In genomic region chr11:35145249-35145648, GRCh38 we compare ENCODE assay signal across 8 cellular contexts. TPM values are rescaled to one million over a fixed set of nuclear protein-coding genes. Genes with fewer than 3 reads are reported as not detected.
DNase-seq lines count a peak whose midpoint lies in the region; ATAC-seq and TF ChIP-seq lines count a peak whose summit lies in the region.

No MANE protein-coding gene starts in this region.

- no peaks in the 10 kb centered on the region for H3K36me3 ChIP-seq in OCI-LY7 (ENCODE audit: insufficient read depth, low read length)

- peak; percentile 46 for ATAC-seq in HG02610 (IDR thresholded peaks at IDR 0.05; ENCODE audit: unreplicated experiment)

- no TSS peak for BruUV-seq in OCI-LY7 (replicated peaks; lab: Mats Ljungman, UMichigan)

- intact Hi-C loops in OCI-LY7 (cut with micrococcal nuclease; ENCODE audit: unreplicated experiment): no loop called here

- peaks cover 28% of the 10 kb centered on the region for H3K4me1 ChIP-seq in OCI-LY7 (ENCODE audit: insufficient read depth, low read length, poor library complexity, severe bottlenecking)

- H3K9me2 ChIP-seq in OCI-LY7 (ENCODE audit: insufficient read depth, low read length): no peaks in the 10 kb centered on the region

- no peaks in the 10 kb centered on the region for H3K9me3 ChIP-seq in OCI-LY7 (ENCODE audit: low read length)

- no peak overlapping the region for H3K4me2 ChIP-seq in OCI-LY7 (ENCODE audit: low read length)

- POLR2A ChIA-PET in OCI-LY7 (lab: Charles Lee): interaction anchor here (0.7 to 1.7 kb wide), 6 partner anchors 18 to 67 kb away, joined by 3 to 5 read pairs (median 4); no protein-coding TSS in a partner anchor

- in situ Hi-C loops in G401 (cut with HindIII; ENCODE audit: low sequenced_read_pairs): no loop called here

- CTCF ChIA-PET in OCI-LY7 (lab: Charles Lee; ENCODE audit: unreplicated experiment): interaction anchor here (0.9 kb wide), 1 partner anchor 160 kb away, joined by 3 read pairs; no protein-coding TSS in a partner anchor

- TF ChIP-seq CTCF in OCI-LY7 (conservative IDR thresholded peaks at IDR 0.05; ENCODE audit: low read length): no peak

- H3K79me2 ChIP-seq in OCI-LY7 (ENCODE audit: insufficient read depth, low read depth, low read length): no peaks in the 10 kb centered on the region

- no peaks in the 10 kb centered on the region for H4K20me1 ChIP-seq in OCI-LY7 (ENCODE audit: insufficient read depth, low read length)

- H3K4me3 ChIP-seq in OCI-LY7 (ENCODE audit: low read depth, low read length, poor library complexity, severe bottlenecking): no peak overlapping the region

- H2AFZ ChIP-seq in OCI-LY7 (ENCODE audit: low read length): no peak overlapping the region

- H3K27ac ChIP-seq in OCI-LY7 (ENCODE audit: low read depth, low read length, poor library complexity, severe bottlenecking): no peak overlapping the region

- DNase-seq in activated effector memory CD4-positive, alpha-beta T cell treated with anti-CD3 and anti-CD28 coated beads, Interleukin-2, amount 50 U/mL, for 16 hours: peak; percentile 76
- DNase-seq in activated effector memory CD4-positive, alpha-beta T cell treated with Interleukin-2 at 50 U/mL for 16 hours: no peak
- peak; percentile 12 for DNase-seq in OCI-M1 (lab: John Stamatoyannopoulos, UW)
- DNase-seq in fibroblast of gingiva (ENCODE audit: low read depth): peak; percentile 44
- DNase-seq in G401 (ENCODE audit: low spot score): no peak
- no peak for DNase-seq in GM19238 (ENCODE audit: insufficient read length, low spot score)
- no peak for DNase-seq in OCI-LY7 (ENCODE audit: low spot score)

RNA-seq across cellular contexts. Expression of gene CD44, which starts 6.3 kb away (rescaled TPM):
- total RNA-seq in G401 (2014; rRNA removed; shearing (Covaris generic)): 0.80 and 6.8 TPM in 2 replicates
- total RNA-seq in OCI-LY7 (2014; rRNA removed; shearing (Covaris generic)): not detected in 2 replicates
- total RNA-seq in OCI-LY7 (2022): 0.07 and 0.55 TPM in 2 replicates

Comparison
In these comparisons a context has a peak if more than half of its experiments do, and no peak if none do; other contexts are left out.
1. DNase-seq: peak in activated effector memory CD4-positive, alpha-beta T cell treated with anti-CD3 and anti-CD28 coated beads, Interleukin-2, amount 50 U/mL, for 16 hours (single experiment), OCI-M1 (single experiment) and fibroblast of gingiva (single experiment); none in activated effector memory CD4-positive, alpha-beta T cell treated with Interleukin-2 at 50 U/mL for 16 hours (single experiment), G401 (single experiment), GM19238 (single experiment) and OCI-LY7 (single experiment).